ENCODE assay signal across 8 cellular contexts in genomic region chr14:85934123-85934885, GRCh38.
A peak's percentile ranks its signal among the peaks of the same experiment; 100 is the strongest.
DNase-seq lines count a peak whose midpoint lies in the region; ATAC-seq, FAIRE-seq and TF ChIP-seq lines count a peak whose summit lies in the region.

No MANE protein-coding gene starts in this region.

- H3K36me3 Mint-ChIP-seq in CD4-positive, CD25-positive, alpha-beta regulatory T cell, result peaks cover 13% of the 10 kb centered on the region

- H2AFZ ChIP-seq in PC-9, result peak overlapping the region; percentile 93

- peak; percentile 86 for ATAC-seq in CD4-positive, CD25-positive, alpha-beta regulatory T cell (ENCODE audit: low read depth in 2 of 2)
- ATAC-seq in HG03354 (IDR thresholded peaks at IDR 0.05; ENCODE audit: poor library complexity, severe bottlenecking, unreplicated experiment) (peak; percentile 91), Right ventricle myocardium superior (ENCODE audit: poor library complexity) (peak; percentile 56)

- H4K20me1 ChIP-seq in PC-9 (ENCODE audit: insufficient read depth), result no peaks in the 10 kb centered on the region

- H3K4me1 ChIP-seq in CD4-positive, CD25-positive, alpha-beta regulatory T cell (ENCODE audit: control insufficient read depth, insufficient read depth, low read length, poor library complexity, severe bottlenecking), result peaks cover 21% of the 10 kb centered on the region
- no peaks in the 10 kb centered on the region for H3K4me1 ChIP-seq in PC-9 (replicated peaks; ENCODE audit: insufficient read depth)

- H3K4me1 Mint-ChIP-seq in CD4-positive, CD25-positive, alpha-beta regulatory T cell, result peaks cover 9 to 54% (median 29%) of the 10 kb centered on the region in 4 donors

- H3K27ac Mint-ChIP-seq in CD4-positive, CD25-positive, alpha-beta regulatory T cell, result peak overlapping the region; percentile 93 to 97 (median 97)

- FAIRE-seq in GM19239 (lab: Jason Lieb, UNC), result peak; percentile 95

- peak; percentile 43 to 92 (median 80) for DNase-seq in CD4-positive, CD25-positive, alpha-beta regulatory T cell
- peak; percentile 4 for DNase-seq in GM19239 (ENCODE audit: insufficient read length, low spot score)
- DNase-seq in PC-9, result peak in 1 of 2 experiments; percentile 46
- DNase-seq in activated T-helper 1 cell treated with Interleukin-2 at 50 U/mL for 16 hours (ENCODE audit: low read depth), result peak; percentile 22
- DNase-seq in Right ventricle myocardium superior, result no peak
- peak; percentile 43 for DNase-seq in stimulated activated CD4-positive, alpha-beta T cell treated with anti-CD3 and anti-CD28 coated beads, Interleukin-2, amount 100 ng/mL, for 4 hours (ENCODE audit: low read depth)
- no peak for DNase-seq in AG08395 (ENCODE audit: low spot score)

- peaks cover 4% of the 10 kb centered on the region for H3K27me3 Mint-ChIP-seq in CD4-positive, CD25-positive, alpha-beta regulatory T cell

- no peaks in the 10 kb centered on the region for H3K79me2 ChIP-seq in PC-9 (ENCODE audit: low read depth)

- POLR2A ChIA-PET in PC-9 (lab: Charles Lee; ENCODE audit: unreplicated experiment), result no interaction called here

- H3K36me3 ChIP-seq in CD4-positive, CD25-positive, alpha-beta regulatory T cell (ENCODE audit: control insufficient read depth, insufficient read depth, low read length), result no peaks in the 10 kb centered on the region
- H3K36me3 ChIP-seq in PC-9 (ENCODE audit: low read depth), result no peaks in the 10 kb centered on the region

- H3K9me3 Mint-ChIP-seq in CD4-positive, CD25-positive, alpha-beta regulatory T cell, result peaks cover 0 to 14% (median 4%) of the 10 kb centered on the region in 7 donors

- peaks cover 6 to 9% of the 10 kb centered on the region in 2 experiments for H3K9me3 ChIP-seq in CD4-positive, CD25-positive, alpha-beta regulatory T cell (ENCODE audit: control insufficient read depth in 2 of 2, low read length in 2 of 2)
- no peaks in the 10 kb centered on the region for H3K9me3 ChIP-seq in PC-9 (ENCODE audit: insufficient read depth, low read depth)

- TF ChIP-seq CTCF in PC-9 (conservative IDR thresholded peaks at IDR 0.05), result no peak

- H3K27ac ChIP-seq in CD4-positive, CD25-positive, alpha-beta regulatory T cell (ENCODE audit: insufficient read depth, low read length, poor library complexity, severe bottlenecking), result peak overlapping the region; percentile 86
- no peak overlapping the region for H3K27ac ChIP-seq in PC-9

- H3F3A ChIP-seq in PC-9 (ENCODE audit: insufficient read depth, low read depth), result no peaks in the 10 kb centered on the region

- peak overlapping the region; percentile 90 to 98 (median 96) for H3K4me3 Mint-ChIP-seq in CD4-positive, CD25-positive, alpha-beta regulatory T cell

- H3K4me3 ChIP-seq in CD4-positive, CD25-positive, alpha-beta regulatory T cell (ENCODE audit: low read depth, low read length), result peak overlapping the region; percentile 100
- peak overlapping the region; percentile 69 for H3K4me3 ChIP-seq in PC-9

- no peaks in the 10 kb centered on the region for H3K27me3 ChIP-seq in CD4-positive, CD25-positive, alpha-beta regulatory T cell (ENCODE audit: control insufficient read depth, insufficient read depth, low read length)
- no peaks in the 10 kb centered on the region for H3K27me3 ChIP-seq in PC-9 (ENCODE audit: insufficient read depth, low read depth)

- CTCF ChIA-PET in PC-9 (lab: Charles Lee), result no interaction called here

- H3K4me2 ChIP-seq in PC-9, result peak overlapping the region; percentile 76

- no peaks in the 10 kb centered on the region for H3K9me2 ChIP-seq in PC-9 (ENCODE audit: insufficient read depth)

- intact Hi-C loops in PC-9 (cut with micrococcal nuclease; ENCODE audit: unreplicated experiment) (no loop called here), Right ventricle myocardium superior (cut with DNase I) (no loop called here)

- BruUV-seq in PC-9 (replicated peaks; lab: Mats Ljungman, UMichigan), result no TSS peak

Comparison
In these comparisons a context has a peak if more than half of its experiments do, and no peak if none do; other contexts are left out.
1. DNase-seq: peak in CD4-positive, CD25-positive, alpha-beta regulatory T cell (3 of 3), GM19239 (single experiment), activated T-helper 1 cell treated with Interleukin-2 at 50 U/mL for 16 hours (single experiment) and stimulated activated CD4-positive, alpha-beta T cell treated with anti-CD3 and anti-CD28 coated beads, Interleukin-2, amount 100 ng/mL, for 4 hours (single experiment); none in Right ventricle myocardium superior (single experiment) and AG08395 (single experiment).
2. Peak in every context shown above with its lines, with median percentiles within 50 percentile points of each other: ATAC-seq.